In genomic region chr9:2241875-2242741, GRCh38 we compare ENCODE assay signal across 1 cellular context.
TF ChIP-seq lines count a peak whose summit lies in the region.

No MANE protein-coding gene starts in this region.

TF ChIP-seq in HepG2, 621 proteins besides CTCF, POLR2A, EP300 and RAD21 (continued from another document and continues in another):
- TF ChIP-seq NFAT5 (CRISPR knock-in tag; IDR thresholded peaks at IDR 0.05) (no peak), ZNF503 (CRISPR knock-in tag; IDR thresholded peaks at IDR 0.05) (peak; percentile 54; the same call in 1 of the 2 replicates), ZNF558 (CRISPR knock-in tag; IDR thresholded peaks at IDR 0.05; ENCODE audit: borderline replicate concordance) (no peak), E2F1 (CRISPR knock-in tag; IDR thresholded peaks at IDR 0.05) (no peak), XRCC5 (optimal IDR thresholded peaks at IDR 0.05; ENCODE audit: low read length) (peak; percentile 99), HOXA3 (CRISPR knock-in tag; IDR thresholded peaks at IDR 0.05) (peak; percentile 66), ARID4A (CRISPR knock-in tag; IDR thresholded peaks at IDR 0.05; ENCODE audit: borderline replicate concordance) (no peak; the same call in 1 of the 2 replicates), ATF2 (CRISPR knock-in tag; IDR thresholded peaks at IDR 0.05) (peak; percentile 67; the same call in 1 of the 2 replicates), ZSCAN21 (CRISPR knock-in tag; IDR thresholded peaks at IDR 0.05; ENCODE audit: borderline replicate concordance) (no peak; the same call in 1 of the 2 replicates), KLF16 (CRISPR knock-in tag; IDR thresholded peaks at IDR 0.05) (peak in 1 of 2 experiments; percentile 75; a peak in 2 of 4 replicates), ZNF136 (CRISPR knock-in tag; IDR thresholded peaks at IDR 0.05; ENCODE audit: low read depth) (no peak), GABPB1 (CRISPR knock-in tag; IDR thresholded peaks at IDR 0.05) (peak; percentile 60), ZNF609 (CRISPR knock-in tag; IDR thresholded peaks at IDR 0.05; ENCODE audit: borderline replicate concordance) (no peak), GABPA (IDR thresholded peaks at IDR 0.05; ENCODE audit: low read depth, low read length) (no peak), GABPA (CRISPR knock-in tag; IDR thresholded peaks at IDR 0.05; ENCODE audit: low read depth) (peak; percentile 27; the same call in 1 of the 2 replicates), ZNF570 (CRISPR knock-in tag; IDR thresholded peaks at IDR 0.05; ENCODE audit: borderline replicate concordance) (no peak), RCOR2 (CRISPR knock-in tag; IDR thresholded peaks at IDR 0.05) (0 out of 2 replicates have a peak, but pooled peaks have one; percentile 24), DNMT3B (CRISPR knock-in tag; conservative IDR thresholded peaks at IDR 0.05) (no peak), MXD1 (CRISPR knock-in tag; IDR thresholded peaks at IDR 0.05) (peak; percentile 54), MTERF4 (CRISPR knock-in tag; IDR thresholded peaks at IDR 0.05) (no peak), ZSCAN20 (CRISPR knock-in tag; IDR thresholded peaks at IDR 0.05; ENCODE audit: borderline replicate concordance) (no peak), ZNF891 (CRISPR knock-in tag; IDR thresholded peaks at IDR 0.05) (no peak), FLYWCH1 (CRISPR knock-in tag; IDR thresholded peaks at IDR 0.05) (no peak), ZNF331 (CRISPR knock-in tag; IDR thresholded peaks at IDR 0.05) (peak; percentile 80), ZFX (CRISPR knock-in tag; IDR thresholded peaks at IDR 0.05; ENCODE audit: low read depth) (peak; percentile 65), ZBTB10 (CRISPR knock-in tag; IDR thresholded peaks at IDR 0.05; ENCODE audit: borderline replicate concordance) (0 out of 2 replicates have a peak, but pooled peaks have one; percentile 33), ZNF431 (CRISPR knock-in tag; IDR thresholded peaks at IDR 0.05; ENCODE audit: borderline replicate concordance, low read depth) (no peak), ZNF317 (CRISPR knock-in tag; IDR thresholded peaks at IDR 0.05) (peak; percentile 68; the same call in 1 of the 2 replicates), TBX2 (CRISPR knock-in tag; IDR thresholded peaks at IDR 0.05; ENCODE audit: borderline replicate concordance) (no peak; the same call in 1 of the 2 replicates), IRX3 (CRISPR knock-in tag; IDR thresholded peaks at IDR 0.05; ENCODE audit: borderline replicate concordance, low read depth) (no peak)
